19 cellular contexts compared by ENCODE assay signal in genomic region chr3:169008772-169009358, GRCh38.
"Had no signal": no experiment of that assay in that cellular context is flagged by ENCODE, and none has a peak within 500 bp of the region (broad histone marks: within the 10 kb centered on the region; RNA-seq: fewer than 3 reads in every experiment).

No MANE protein-coding gene starts in this region.

- H3K4me3 ChIP-seq: dorsolateral prefrontal cortex, esophagus muscularis mucosa, skin epidermis, tibial nerve, uterus had no signal

- H3K27me3 Mint-ChIP-seq: activated naive CD8-positive, alpha-beta T cell treated with anti-CD3 and anti-CD28 coated beads, Interleukin-2, amount 50 U/mL, for 24 hours; progenitor cell of endocrine pancreas; stimulated activated naive B cell treated with anti-CD40 and anti-IgM and Interleukin-4, amounts not matched to agents 10 μg/mL and 1 μg/mL and 100 μg/mL, for 72 hours had no signal

- H3K4me1 Mint-ChIP-seq: activated naive CD8-positive, alpha-beta T cell treated with anti-CD3 and anti-CD28 coated beads, Interleukin-2, amount 50 U/mL, for 24 hours; nephron; stimulated activated naive B cell treated with anti-CD40 and anti-IgM and Interleukin-4, amounts not matched to agents 10 μg/mL and 1 μg/mL and 100 μg/mL, for 72 hours had no signal

- DNase-seq: activated CD4-positive, alpha-beta T cell treated with anti-CD3 and anti-CD28 coated beads, Interleukin-2, amount 50 U/mL, for 1 hour; activated CD4-positive, CD25-positive, alpha-beta regulatory T cell; activated naive CD4-positive, alpha-beta T cell; activated naive CD8-positive, alpha-beta T cell treated with anti-CD3 and anti-CD28 coated beads, Interleukin-2, amount 50 U/mL, for 24 hours; aorta; dorsolateral prefrontal cortex; glutamatergic neuron; right cardiac atrium; stimulated activated CD4-positive, alpha-beta T cell treated with anti-CD3 and anti-CD28 coated beads, Interleukin-15, amount 100 ng/mL, for 24 hours; stimulated activated CD4-positive, alpha-beta T cell treated with anti-CD3 and anti-CD28 coated beads, Interleukin-4, amount 100 ng/mL, for 1 hour; stimulated activated naive B cell treated with anti-CD40 and anti-IgM and Interleukin-4, amounts not matched to agents 10 μg/mL and 1 μg/mL and 100 μg/mL, for 72 hours; uterus had no signal

- H3K27ac Mint-ChIP-seq: activated naive CD8-positive, alpha-beta T cell treated with anti-CD3 and anti-CD28 coated beads, Interleukin-2, amount 50 U/mL, for 24 hours; activated T-helper 1 cell treated with anti-CD3 and anti-CD28 coated beads, Interleukin-12 subunit alpha, Interleukin-12 subunit beta, Interleukin-2, Interleukin-4 antibody, amounts not matched to agents 30 ng/mL and 10 ng/mL and 1 ng/mL, durations not matched to agents 14 hours and 24 hours and 36 hours; nephron; progenitor cell of endocrine pancreas; stimulated activated naive B cell treated with anti-CD40 and anti-IgM and Interleukin-4, amounts not matched to agents 10 μg/mL and 1 μg/mL and 100 μg/mL, for 72 hours; T-helper 2 cell treated with Interferon-gamma antibody and Interleukin-4, amounts not matched to agents 5 μg/mL and 100 μg/mL, for 36 hours had no signal

- ATAC-seq: activated naive CD8-positive, alpha-beta T cell treated with anti-CD3 and anti-CD28 coated beads, Interleukin-2, amount 50 U/mL, for 24 hours; right cardiac atrium; stimulated activated naive B cell treated with anti-CD40 and anti-IgM and Interleukin-4, amounts not matched to agents 10 μg/mL and 1 μg/mL and 100 μg/mL, for 72 hours had no signal

- H3K9me3 Mint-ChIP-seq: activated T-helper 1 cell treated with anti-CD3 and anti-CD28 coated beads, Interleukin-12 subunit alpha, Interleukin-12 subunit beta, Interleukin-2, Interleukin-4 antibody, amounts not matched to agents 30 ng/mL and 10 ng/mL and 1 ng/mL, durations not matched to agents 14 hours and 24 hours and 36 hours; nephron; stimulated activated naive B cell treated with anti-CD40 and anti-IgM and Interleukin-4, amounts not matched to agents 10 μg/mL and 1 μg/mL and 100 μg/mL, for 72 hours; T-helper 2 cell treated with Interferon-gamma antibody and Interleukin-4, amounts not matched to agents 5 μg/mL and 100 μg/mL, for 36 hours had no signal

- H3K36me3 Mint-ChIP-seq: stimulated activated naive B cell treated with anti-CD40 and anti-IgM and Interleukin-4, amounts not matched to agents 10 μg/mL and 1 μg/mL and 100 μg/mL, for 72 hours had no signal

- H3K4me3 Mint-ChIP-seq: activated naive CD8-positive, alpha-beta T cell treated with anti-CD3 and anti-CD28 coated beads, Interleukin-2, amount 50 U/mL, for 24 hours; activated T-helper 1 cell treated with anti-CD3 and anti-CD28 coated beads, Interleukin-12 subunit alpha, Interleukin-12 subunit beta, Interleukin-2, Interleukin-4 antibody, amounts not matched to agents 30 ng/mL and 10 ng/mL and 1 ng/mL, durations not matched to agents 14 hours and 24 hours and 36 hours; nephron; stimulated activated naive B cell treated with anti-CD40 and anti-IgM and Interleukin-4, amounts not matched to agents 10 μg/mL and 1 μg/mL and 100 μg/mL, for 72 hours; T-helper 2 cell treated with Interferon-gamma antibody and Interleukin-4, amounts not matched to agents 5 μg/mL and 100 μg/mL, for 36 hours had no signal
